In the genomic region with DNA sequence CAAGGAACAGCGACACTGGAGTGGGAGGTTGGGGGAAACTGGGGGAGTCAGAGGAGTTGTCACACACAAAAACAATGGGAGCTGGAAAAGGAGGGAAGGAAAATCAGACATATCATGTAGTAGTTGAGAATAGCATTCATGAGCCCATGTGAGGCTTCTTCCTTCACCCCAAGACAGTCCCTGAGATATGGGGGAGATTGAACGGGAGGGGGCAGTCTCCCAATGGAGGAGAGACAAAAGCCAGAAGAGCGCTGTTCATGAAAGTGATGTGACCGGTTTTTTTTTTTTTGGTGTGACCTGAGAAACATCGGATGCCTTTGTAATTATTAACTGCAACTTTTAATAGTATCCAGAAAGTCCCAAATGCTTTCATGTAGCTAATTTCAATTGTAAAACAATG, we compare ENCODE assay signal across 1 cellular context.
TF ChIP-seq lines count a peak whose summit lies in the region.

No MANE protein-coding gene starts in this region.

TF ChIP-seq in GM23338, 12 proteins besides CTCF, POLR2A, EP300 and RAD21:
- TF ChIP-seq, protein P1, sequence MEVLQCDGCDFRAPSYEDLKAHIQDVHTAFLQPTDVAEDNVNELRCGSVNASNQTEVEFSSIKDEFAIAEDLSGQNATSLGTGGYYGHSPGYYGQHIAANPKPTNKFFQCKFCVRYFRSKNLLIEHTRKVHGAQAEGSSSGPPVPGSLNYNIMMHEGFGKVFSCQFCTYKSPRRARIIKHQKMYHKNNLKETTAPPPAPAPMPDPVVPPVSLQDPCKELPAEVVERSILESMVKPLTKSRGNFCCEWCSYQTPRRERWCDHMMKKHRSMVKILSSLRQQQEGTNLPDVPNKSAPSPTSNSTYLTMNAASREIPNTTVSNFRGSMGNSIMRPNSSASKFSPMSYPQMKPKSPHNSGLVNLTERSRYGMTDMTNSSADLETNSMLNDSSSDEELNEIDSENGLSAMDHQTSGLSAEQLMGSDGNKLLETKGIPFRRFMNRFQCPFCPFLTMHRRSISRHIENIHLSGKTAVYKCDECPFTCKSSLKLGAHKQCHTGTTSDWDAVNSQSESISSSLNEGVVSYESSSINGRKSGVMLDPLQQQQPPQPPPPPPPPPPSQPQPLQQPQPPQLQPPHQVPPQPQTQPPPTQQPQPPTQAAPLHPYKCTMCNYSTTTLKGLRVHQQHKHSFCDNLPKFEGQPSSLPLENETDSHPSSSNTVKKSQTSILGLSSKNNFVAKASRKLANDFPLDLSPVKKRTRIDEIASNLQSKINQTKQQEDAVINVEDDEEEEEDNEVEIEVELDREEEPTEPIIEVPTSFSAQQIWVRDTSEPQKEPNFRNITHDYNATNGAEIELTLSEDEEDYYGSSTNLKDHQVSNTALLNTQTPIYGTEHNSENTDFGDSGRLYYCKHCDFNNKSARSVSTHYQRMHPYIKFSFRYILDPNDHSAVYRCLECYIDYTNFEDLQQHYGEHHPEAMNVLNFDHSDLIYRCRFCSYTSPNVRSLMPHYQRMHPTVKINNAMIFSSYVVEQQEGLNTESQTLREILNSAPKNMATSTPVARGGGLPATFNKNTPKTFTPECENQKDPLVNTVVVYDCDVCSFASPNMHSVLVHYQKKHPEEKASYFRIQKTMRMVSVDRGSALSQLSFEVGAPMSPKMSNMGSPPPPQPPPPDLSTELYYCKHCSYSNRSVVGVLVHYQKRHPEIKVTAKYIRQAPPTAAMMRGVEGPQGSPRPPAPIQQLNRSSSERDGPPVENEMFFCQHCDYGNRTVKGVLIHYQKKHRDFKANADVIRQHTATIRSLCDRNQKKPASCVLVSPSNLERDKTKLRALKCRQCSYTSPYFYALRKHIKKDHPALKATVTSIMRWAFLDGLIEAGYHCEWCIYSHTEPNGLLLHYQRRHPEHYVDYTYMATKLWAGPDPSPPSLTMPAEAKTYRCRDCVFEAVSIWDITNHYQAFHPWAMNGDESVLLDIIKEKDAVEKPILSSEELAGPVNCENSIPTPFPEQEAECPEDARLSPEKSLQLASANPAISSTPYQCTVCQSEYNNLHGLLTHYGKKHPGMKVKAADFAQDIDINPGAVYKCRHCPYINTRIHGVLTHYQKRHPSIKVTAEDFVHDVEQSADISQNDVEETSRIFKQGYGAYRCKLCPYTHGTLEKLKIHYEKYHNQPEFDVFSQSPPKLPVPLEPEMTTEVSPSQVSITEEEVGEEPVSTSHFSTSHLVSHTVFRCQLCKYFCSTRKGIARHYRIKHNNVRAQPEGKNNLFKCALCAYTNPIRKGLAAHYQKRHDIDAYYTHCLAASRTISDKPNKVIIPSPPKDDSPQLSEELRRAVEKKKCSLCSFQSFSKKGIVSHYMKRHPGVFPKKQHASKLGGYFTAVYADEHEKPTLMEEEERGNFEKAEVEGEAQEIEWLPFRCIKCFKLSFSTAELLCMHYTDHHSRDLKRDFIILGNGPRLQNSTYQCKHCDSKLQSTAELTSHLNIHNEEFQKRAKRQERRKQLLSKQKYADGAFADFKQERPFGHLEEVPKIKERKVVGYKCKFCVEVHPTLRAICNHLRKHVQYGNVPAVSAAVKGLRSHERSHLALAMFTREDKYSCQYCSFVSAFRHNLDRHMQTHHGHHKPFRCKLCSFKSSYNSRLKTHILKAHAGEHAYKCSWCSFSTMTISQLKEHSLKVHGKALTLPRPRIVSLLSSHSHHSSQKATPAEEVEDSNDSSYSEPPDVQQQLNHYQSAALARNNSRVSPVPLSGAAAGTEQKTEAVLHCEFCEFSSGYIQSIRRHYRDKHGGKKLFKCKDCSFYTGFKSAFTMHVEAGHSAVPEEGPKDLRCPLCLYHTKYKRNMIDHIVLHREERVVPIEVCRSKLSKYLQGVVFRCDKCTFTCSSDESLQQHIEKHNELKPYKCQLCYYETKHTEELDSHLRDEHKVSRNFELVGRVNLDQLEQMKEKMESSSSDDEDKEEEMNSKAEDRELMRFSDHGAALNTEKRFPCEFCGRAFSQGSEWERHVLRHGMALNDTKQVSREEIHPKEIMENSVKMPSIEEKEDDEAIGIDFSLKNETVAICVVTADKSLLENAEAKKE (CRISPR knock-in tag; IDR thresholded peaks at IDR 0.05): no peak
- no peak for TF ChIP-seq EZH2phosphoT487 (IDR thresholded peaks at IDR 0.05; ENCODE audit: unreplicated experiment)
- TF ChIP-seq POLR2AphosphoS5 (IDR thresholded peaks at IDR 0.05; ENCODE audit: low read depth): no peak
- no peak for TF ChIP-seq NANOG (IDR thresholded peaks at IDR 0.05; ENCODE audit: borderline replicate concordance)
- no peak for TF ChIP-seq ZNF331 (CRISPR knock-in tag; IDR thresholded peaks at IDR 0.05; ENCODE audit: low read depth)
- no peak for TF ChIP-seq CREB1 (CRISPR knock-in tag; IDR thresholded peaks at IDR 0.05; ENCODE audit: low read depth)
- TF ChIP-seq, protein P2, sequence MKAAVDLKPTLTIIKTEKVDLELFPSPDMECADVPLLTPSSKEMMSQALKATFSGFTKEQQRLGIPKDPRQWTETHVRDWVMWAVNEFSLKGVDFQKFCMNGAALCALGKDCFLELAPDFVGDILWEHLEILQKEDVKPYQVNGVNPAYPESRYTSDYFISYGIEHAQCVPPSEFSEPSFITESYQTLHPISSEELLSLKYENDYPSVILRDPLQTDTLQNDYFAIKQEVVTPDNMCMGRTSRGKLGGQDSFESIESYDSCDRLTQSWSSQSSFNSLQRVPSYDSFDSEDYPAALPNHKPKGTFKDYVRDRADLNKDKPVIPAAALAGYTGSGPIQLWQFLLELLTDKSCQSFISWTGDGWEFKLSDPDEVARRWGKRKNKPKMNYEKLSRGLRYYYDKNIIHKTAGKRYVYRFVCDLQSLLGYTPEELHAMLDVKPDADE (IDR thresholded peaks at IDR 0.05): no peak
- TF ChIP-seq EZH2 (IDR thresholded peaks at IDR 0.05; ENCODE audit: low read depth, unreplicated experiment): no peak
- no peak for TF ChIP-seq ZNF114 (CRISPR knock-in tag; IDR thresholded peaks at IDR 0.05)
- TF ChIP-seq, protein P3, sequence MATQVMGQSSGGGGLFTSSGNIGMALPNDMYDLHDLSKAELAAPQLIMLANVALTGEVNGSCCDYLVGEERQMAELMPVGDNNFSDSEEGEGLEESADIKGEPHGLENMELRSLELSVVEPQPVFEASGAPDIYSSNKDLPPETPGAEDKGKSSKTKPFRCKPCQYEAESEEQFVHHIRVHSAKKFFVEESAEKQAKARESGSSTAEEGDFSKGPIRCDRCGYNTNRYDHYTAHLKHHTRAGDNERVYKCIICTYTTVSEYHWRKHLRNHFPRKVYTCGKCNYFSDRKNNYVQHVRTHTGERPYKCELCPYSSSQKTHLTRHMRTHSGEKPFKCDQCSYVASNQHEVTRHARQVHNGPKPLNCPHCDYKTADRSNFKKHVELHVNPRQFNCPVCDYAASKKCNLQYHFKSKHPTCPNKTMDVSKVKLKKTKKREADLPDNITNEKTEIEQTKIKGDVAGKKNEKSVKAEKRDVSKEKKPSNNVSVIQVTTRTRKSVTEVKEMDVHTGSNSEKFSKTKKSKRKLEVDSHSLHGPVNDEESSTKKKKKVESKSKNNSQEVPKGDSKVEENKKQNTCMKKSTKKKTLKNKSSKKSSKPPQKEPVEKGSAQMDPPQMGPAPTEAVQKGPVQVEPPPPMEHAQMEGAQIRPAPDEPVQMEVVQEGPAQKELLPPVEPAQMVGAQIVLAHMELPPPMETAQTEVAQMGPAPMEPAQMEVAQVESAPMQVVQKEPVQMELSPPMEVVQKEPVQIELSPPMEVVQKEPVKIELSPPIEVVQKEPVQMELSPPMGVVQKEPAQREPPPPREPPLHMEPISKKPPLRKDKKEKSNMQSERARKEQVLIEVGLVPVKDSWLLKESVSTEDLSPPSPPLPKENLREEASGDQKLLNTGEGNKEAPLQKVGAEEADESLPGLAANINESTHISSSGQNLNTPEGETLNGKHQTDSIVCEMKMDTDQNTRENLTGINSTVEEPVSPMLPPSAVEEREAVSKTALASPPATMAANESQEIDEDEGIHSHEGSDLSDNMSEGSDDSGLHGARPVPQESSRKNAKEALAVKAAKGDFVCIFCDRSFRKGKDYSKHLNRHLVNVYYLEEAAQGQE (IDR thresholded peaks at IDR 0.05; ENCODE audit: unreplicated experiment): no peak
- TF ChIP-seq JUNB (IDR thresholded peaks at IDR 0.05; ENCODE audit: unreplicated experiment): no peak
- TF ChIP-seq STAT1 (IDR thresholded peaks at IDR 0.05; ENCODE audit: unreplicated experiment): no peak
